ENCODE assay signal across 16 cellular contexts in the genomic region with DNA sequence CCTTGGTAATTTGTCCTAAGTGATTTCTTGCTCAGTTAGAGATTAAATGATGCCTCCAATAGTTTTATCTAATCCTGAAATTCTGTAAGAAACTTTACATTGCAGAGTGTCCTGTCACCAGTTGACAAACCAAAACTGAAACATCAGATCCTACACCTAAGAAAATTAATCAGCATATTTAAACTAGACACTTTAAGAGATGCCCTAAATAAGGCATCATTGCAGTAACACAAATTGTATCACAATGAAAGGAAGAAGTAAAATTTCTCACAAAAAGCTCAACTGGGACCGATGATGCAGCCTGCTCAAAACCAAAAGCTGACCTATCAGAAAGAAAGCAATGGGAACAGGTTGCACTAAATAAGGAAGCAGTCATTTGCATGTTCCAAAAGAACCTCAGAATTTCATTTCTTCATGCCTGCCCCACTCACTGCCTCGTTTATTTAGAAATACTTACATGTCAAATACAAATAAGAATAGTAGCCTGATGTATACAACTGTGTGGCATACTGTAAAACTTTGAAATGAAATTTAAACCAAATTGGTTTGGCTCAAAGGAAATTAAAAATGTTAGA. TPM values are rescaled to one million over a fixed set of nuclear protein-coding genes. Genes with fewer than 3 reads are reported as not detected.
DNase-seq lines count a peak whose midpoint lies in the region; ATAC-seq and TF ChIP-seq lines count a peak whose summit lies in the region.
"Had no signal": no experiment of that assay in that cellular context is flagged by ENCODE, and none has a peak within 500 bp of the region (broad histone marks: within the 10 kb centered on the region; RNA-seq: fewer than 3 reads in every experiment).

No MANE protein-coding gene starts in this region.

- H3K36me3 Mint-ChIP-seq in CD4-positive, alpha-beta memory T cell = peaks cover 0 to 27% of the 10 kb centered on the region in 2 donors
- peaks cover 56% of the 10 kb centered on the region for H3K36me3 Mint-ChIP-seq in activated naive CD8-positive, alpha-beta T cell treated with anti-CD3 and anti-CD28 coated beads for 36 hours
- peaks cover 5% of the 10 kb centered on the region for H3K36me3 Mint-ChIP-seq in endothelial cell (ENCODE audit: low read depth, unreplicated experiment)

- H3K4me1 ChIP-seq in CD4-positive, alpha-beta memory T cell (ENCODE audit: insufficient read depth, low read length) = peaks cover 93% of the 10 kb centered on the region

- DNase-seq in CD4-positive, alpha-beta memory T cell = no peak
- no peak for DNase-seq in activated naive CD8-positive, alpha-beta T cell treated with anti-CD3 and anti-CD28 coated beads for 36 hours
- DNase-seq in RWPE1 (ENCODE audit: low spot score) (no peak), NCI-H2227 treated with DMSO at 0.1 percent for 48 hours (lab: John Stamatoyannopoulos, UW) (no peak), endothelial cell (ENCODE audit: low spot score) (no peak)
- DNase-seq: C1 segment of cervical spinal cord, GDM1, H7, left cardiac atrium, NCI-H1436, NCI-H82 had no signal

- peak overlapping the region; percentile 76 to 96 (median 90) for H3K27ac Mint-ChIP-seq in CD4-positive, alpha-beta memory T cell
- H3K27ac Mint-ChIP-seq in activated naive CD8-positive, alpha-beta T cell treated with anti-CD3 and anti-CD28 coated beads for 36 hours = peak overlapping the region; percentile 81
- no peak overlapping the region for H3K27ac Mint-ChIP-seq in endothelial cell (ENCODE audit: unreplicated experiment)

- H3K27ac ChIP-seq in CD4-positive, alpha-beta memory T cell (ENCODE audit: low read depth, low read length) = peak overlapping the region; percentile 65
- H3K27ac ChIP-seq in RWPE1 = no peak overlapping the region
- H3K27ac ChIP-seq: gastroesophageal sphincter had no signal

- H3K4me3 ChIP-seq in CD4-positive, alpha-beta memory T cell (ENCODE audit: low read length in 2 of 2) = peak overlapping the region in 1 of 2 donors; percentile 0
- H3K4me3 ChIP-seq: gastroesophageal sphincter had no signal

- no peaks in the 10 kb centered on the region for H3K27me3 Mint-ChIP-seq in CD4-positive, alpha-beta memory T cell
- no peaks in the 10 kb centered on the region for H3K27me3 Mint-ChIP-seq in activated naive CD8-positive, alpha-beta T cell treated with anti-CD3 and anti-CD28 coated beads for 36 hours
- peaks cover 2% of the 10 kb centered on the region for H3K27me3 Mint-ChIP-seq in endothelial cell (ENCODE audit: unreplicated experiment)

- intact Hi-C loops in CD4-positive, alpha-beta memory T cell (cut with micrococcal nuclease) = no loop called here

- no peaks in the 10 kb centered on the region for H3K36me3 ChIP-seq in CD4-positive, alpha-beta memory T cell (ENCODE audit: insufficient read depth, low read length)
- H3K36me3 ChIP-seq: gastroesophageal sphincter had no signal

- CTCF ChIA-PET in CD4-positive, alpha-beta memory T cell (lab: Charles Lee; ENCODE audit: partially characterized antibody) = no interaction called here
- CTCF ChIA-PET in RWPE1 (lab: Yijun Ruan, JAX) = no interaction called here

- no peaks in the 10 kb centered on the region for H3K9me3 ChIP-seq in CD4-positive, alpha-beta memory T cell (ENCODE audit: control insufficient read depth in 1 of 2, low read length in 2 of 2)
- H3K9me3 ChIP-seq: gastroesophageal sphincter had no signal

- POLR2A ChIA-PET in CD4-positive, alpha-beta memory T cell (lab: Charles Lee; ENCODE audit: partially characterized antibody) = interaction anchor here (0.7 to 7.8 kb wide), 7 partner anchors 12 to 136 kb away, joined by 3 to 249 read pairs (median 8); partner anchors contain the start of gene HIVEP2
- POLR2A ChIA-PET in RWPE1 (lab: Yijun Ruan, JAX; ENCODE audit: low non-redundant PET) = no interaction called here

- peak; percentile 38 for ATAC-seq in GM18517 (IDR thresholded peaks at IDR 0.05; ENCODE audit: unreplicated experiment)
- peak; percentile 30 for ATAC-seq in HG03432 (IDR thresholded peaks at IDR 0.05; ENCODE audit: unreplicated experiment)
- ATAC-seq in GM21576 (IDR thresholded peaks at IDR 0.05; ENCODE audit: unreplicated experiment) = no peak
- ATAC-seq: gastroesophageal sphincter, left cardiac atrium, SK-N-SH treated with all-trans-retinoic acid at 6 μM for 48 hours had no signal

- peak overlapping the region; percentile 46 to 95 (median 80) for H3K4me3 Mint-ChIP-seq in CD4-positive, alpha-beta memory T cell
- H3K4me3 Mint-ChIP-seq in activated naive CD8-positive, alpha-beta T cell treated with anti-CD3 and anti-CD28 coated beads for 36 hours = peak overlapping the region; percentile 51
- no peak overlapping the region for H3K4me3 Mint-ChIP-seq in endothelial cell (ENCODE audit: unreplicated experiment)

- peaks cover 65 to 94% (median 81%) of the 10 kb centered on the region in 4 donors for H3K4me1 Mint-ChIP-seq in CD4-positive, alpha-beta memory T cell
- H3K4me1 Mint-ChIP-seq in activated naive CD8-positive, alpha-beta T cell treated with anti-CD3 and anti-CD28 coated beads for 36 hours = peaks cover 84% of the 10 kb centered on the region
- H3K4me1 Mint-ChIP-seq in endothelial cell (ENCODE audit: unreplicated experiment) = peaks cover 21% of the 10 kb centered on the region

- TF ChIP-seq CTCF in RWPE1 (conservative IDR thresholded peaks at IDR 0.05; ENCODE audit: low read depth) (no peak), endothelial cell (IDR thresholded peaks at IDR 0.05; ENCODE audit: unreplicated experiment) (no peak)

- no peaks in the 10 kb centered on the region for H3K27me3 ChIP-seq in CD4-positive, alpha-beta memory T cell (ENCODE audit: insufficient read depth, low read length)
- H3K27me3 ChIP-seq: gastroesophageal sphincter had no signal

- H3K9me3 Mint-ChIP-seq in CD4-positive, alpha-beta memory T cell = no peaks in the 10 kb centered on the region
- H3K9me3 Mint-ChIP-seq in activated naive CD8-positive, alpha-beta T cell treated with anti-CD3 and anti-CD28 coated beads for 36 hours = peaks cover 3% of the 10 kb centered on the region
- H3K9me3 Mint-ChIP-seq in endothelial cell (ENCODE audit: unreplicated experiment) = no peaks in the 10 kb centered on the region

RNA-seq across cellular contexts. Expression of gene HIVEP2, which starts 12.1 kb away (rescaled TPM):
- total RNA-seq in CD4-positive, alpha-beta memory T cell = 10 to 100 TPM; 90.6 to 92.7 TPM
- polyA plus RNA-seq in CD4-positive, alpha-beta memory T cell = 10 to 100 TPM in 1 of 2 donors, 1 to 10 TPM in 1; 5.0 to 22.9 TPM
- total RNA-seq in activated naive CD8-positive, alpha-beta T cell treated with anti-CD3 and anti-CD28 coated beads for 36 hours = 10 to 100 TPM; 27.1 to 28.8 TPM
- total RNA-seq in endothelial cell (ENCODE audit: unreplicated experiment) = 15.6 TPM
